ENCODE assay signal across 10 cellular contexts in the genomic region with DNA sequence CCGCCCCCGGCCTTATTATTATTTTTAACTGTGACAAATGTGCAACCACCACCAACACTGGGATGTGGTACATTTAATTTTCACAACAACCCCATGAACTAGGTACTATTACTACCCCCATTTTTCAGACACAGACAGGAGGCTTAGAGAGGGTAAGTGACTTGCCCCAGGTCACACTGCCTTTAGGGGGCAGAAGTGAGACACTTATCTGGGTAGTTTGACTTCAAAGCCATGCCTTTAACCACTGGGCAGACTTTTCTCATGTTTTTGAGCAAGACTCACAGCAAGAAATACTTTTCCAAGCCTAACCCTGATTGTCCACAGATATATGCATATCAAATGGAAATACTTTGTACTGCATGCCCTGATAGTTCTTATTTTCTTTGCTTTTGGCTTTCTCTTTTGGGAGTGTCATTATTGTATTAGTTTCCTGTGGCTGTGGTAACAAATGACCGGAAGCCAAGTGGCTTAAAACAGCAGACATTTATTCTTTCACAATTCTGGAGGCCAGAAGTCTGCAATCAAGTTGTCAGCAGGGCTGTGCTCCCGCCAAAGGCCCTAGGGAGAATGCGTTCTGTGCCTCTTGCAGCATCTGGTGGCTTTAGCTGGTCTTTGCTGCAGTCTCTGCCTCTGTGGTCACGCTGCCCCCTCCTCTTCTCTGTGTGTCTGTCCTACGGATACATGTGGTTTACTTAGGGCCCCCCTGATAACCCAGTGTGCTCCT.
DNase-seq lines count a peak whose midpoint lies in the region; ATAC-seq, FAIRE-seq and TF ChIP-seq lines count a peak whose summit lies in the region.
"Had no signal": no experiment of that assay in that cellular context is flagged by ENCODE, and none has a peak within 500 bp of the region (broad histone marks: within the 10 kb centered on the region; RNA-seq: fewer than 3 reads in every experiment).

No MANE protein-coding gene starts in this region.

- CTCF ChIA-PET in activated CD8-positive, alpha-beta memory T cell treated with anti-CD3 and anti-CD28 coated beads, Interleukin-2, amount 10 ng/mL, durations not matched to agents 7 days and 5 days (lab: Charles Lee), result no interaction called here

- H3K4me3 Mint-ChIP-seq in natural killer cell (no peak overlapping the region), endothelial cell (ENCODE audit: unreplicated experiment) (no peak overlapping the region)
- no peak overlapping the region for H3K4me3 Mint-ChIP-seq in natural killer cell treated with Interleukin-12 subunit alpha and Interleukin-12 subunit beta and Interleukin-15 and Interleukin-18, amount 100 ng/mL, for 72 hours
- no peak overlapping the region for H3K4me3 Mint-ChIP-seq in activated CD8-positive, alpha-beta memory T cell treated with anti-CD3 and anti-CD28 coated beads, Interleukin-2, amount 10 ng/mL, durations not matched to agents 7 days and 5 days
- H3K4me3 Mint-ChIP-seq: stimulated activated effector memory CD8-positive, alpha-beta T cell treated with anti-CD3 and anti-CD28 coated beads, Interleukin-12 subunit alpha, Interleukin-12 subunit beta, amount 100 ng/mL, for 72 hours had no signal

- H3K4me1 Mint-ChIP-seq in natural killer cell (peaks cover 7 to 23% of the 10 kb centered on the region in 2 donors), endothelial cell (ENCODE audit: unreplicated experiment) (peaks cover 5% of the 10 kb centered on the region)
- H3K4me1 Mint-ChIP-seq in natural killer cell treated with Interleukin-12 subunit alpha and Interleukin-12 subunit beta and Interleukin-15 and Interleukin-18, amount 100 ng/mL, for 72 hours (ENCODE audit: low read depth in 2 of 2), result peaks cover 6 to 8% of the 10 kb centered on the region in 2 donors
- no peaks in the 10 kb centered on the region for H3K4me1 Mint-ChIP-seq in activated CD8-positive, alpha-beta memory T cell treated with anti-CD3 and anti-CD28 coated beads, Interleukin-2, amount 10 ng/mL, durations not matched to agents 7 days and 5 days
- H3K4me1 Mint-ChIP-seq: stimulated activated effector memory CD8-positive, alpha-beta T cell treated with anti-CD3 and anti-CD28 coated beads, Interleukin-12 subunit alpha, Interleukin-12 subunit beta, amount 100 ng/mL, for 72 hours had no signal

- H3K27ac ChIP-seq in small intestine (ENCODE audit: low read depth in 1 of 2, low read length in 1 of 2), result no peak overlapping the region
- H3K27ac ChIP-seq: parathyroid adenoma had no signal

- no peak for FAIRE-seq in small intestine (lab: Jason Lieb, UNC)

- 65 to 91% (median 67%) methylated on average over 7 of the region's 7 CpGs for WGBS in small intestine, 3 donors

- no peaks in the 10 kb centered on the region for H3K36me3 ChIP-seq in small intestine (ENCODE audit: control insufficient read depth in 2 of 2, insufficient read depth in 2 of 2, low read length in 2 of 2)

- peaks cover 7% of the 10 kb centered on the region for H3K36me3 Mint-ChIP-seq in natural killer cell
- H3K36me3 Mint-ChIP-seq in natural killer cell treated with Interleukin-12 subunit alpha and Interleukin-12 subunit beta and Interleukin-15 and Interleukin-18, amount 100 ng/mL, for 72 hours, result peaks cover 10% of the 10 kb centered on the region
- H3K36me3 Mint-ChIP-seq in endothelial cell (ENCODE audit: low read depth, unreplicated experiment), result peaks cover 23% of the 10 kb centered on the region
- H3K36me3 Mint-ChIP-seq in activated CD8-positive, alpha-beta memory T cell treated with anti-CD3 and anti-CD28 coated beads, Interleukin-2, amount 10 ng/mL, durations not matched to agents 7 days and 5 days, result no peaks in the 10 kb centered on the region
- H3K36me3 Mint-ChIP-seq: stimulated activated effector memory CD8-positive, alpha-beta T cell treated with anti-CD3 and anti-CD28 coated beads, Interleukin-12 subunit alpha, Interleukin-12 subunit beta, amount 100 ng/mL, for 72 hours had no signal

- no peaks in the 10 kb centered on the region for H3K9me3 ChIP-seq in small intestine (ENCODE audit: control insufficient read depth, low read depth)

- peak; percentile 31 for TF ChIP-seq CTCF in natural killer cell (IDR thresholded peaks at IDR 0.05)
- peak; percentile 19 for TF ChIP-seq CTCF in endothelial cell (IDR thresholded peaks at IDR 0.05; ENCODE audit: unreplicated experiment)

- no peaks in the 10 kb centered on the region for H3K27me3 ChIP-seq in small intestine (ENCODE audit: control insufficient read depth in 2 of 2, insufficient read depth in 2 of 2, low read length in 2 of 2)

- intact Hi-C loops in natural killer cell (cut with micrococcal nuclease), result loop anchor here (2.0 kb wide), 1 partner anchor 62 kb away; no protein-coding TSS in a partner anchor
- intact Hi-C loops in posterior cingulate gyrus (cut with DNase I), result no loop called here

- H3K27me3 Mint-ChIP-seq in natural killer cell (ENCODE audit: low read depth in 2 of 2), result no peaks in the 10 kb centered on the region
- no peaks in the 10 kb centered on the region for H3K27me3 Mint-ChIP-seq in natural killer cell treated with Interleukin-12 subunit alpha and Interleukin-12 subunit beta and Interleukin-15 and Interleukin-18, amount 100 ng/mL, for 72 hours
- H3K27me3 Mint-ChIP-seq in endothelial cell (ENCODE audit: unreplicated experiment), result peaks cover 10% of the 10 kb centered on the region
- no peaks in the 10 kb centered on the region for H3K27me3 Mint-ChIP-seq in activated CD8-positive, alpha-beta memory T cell treated with anti-CD3 and anti-CD28 coated beads, Interleukin-2, amount 10 ng/mL, durations not matched to agents 7 days and 5 days

- H3K4me3 ChIP-seq in small intestine (ENCODE audit: low read depth in 1 of 2, low read length in 2 of 2), result no peak overlapping the region

- peak in 2 of 3 donors; percentile 43 to 69 for ATAC-seq in natural killer cell
- no peak for ATAC-seq in natural killer cell treated with Interleukin-12 subunit alpha and Interleukin-12 subunit beta and Interleukin-15 and Interleukin-18, amount 100 ng/mL, for 72 hours
- ATAC-seq in activated CD8-positive, alpha-beta memory T cell treated with anti-CD3 and anti-CD28 coated beads, Interleukin-2, amount 10 ng/mL, durations not matched to agents 7 days and 5 days, result no peak
- ATAC-seq: stimulated activated effector memory CD8-positive, alpha-beta T cell treated with anti-CD3 and anti-CD28 coated beads, Interleukin-12 subunit alpha, Interleukin-12 subunit beta, amount 100 ng/mL, for 72 hours had no signal

- peaks cover 2 to 8% of the 10 kb centered on the region in 2 donors for H3K9me3 Mint-ChIP-seq in natural killer cell
- peaks cover 3% of the 10 kb centered on the region for H3K9me3 Mint-ChIP-seq in natural killer cell treated with Interleukin-12 subunit alpha and Interleukin-12 subunit beta and Interleukin-15 and Interleukin-18, amount 100 ng/mL, for 72 hours
- peaks cover 10% of the 10 kb centered on the region for H3K9me3 Mint-ChIP-seq in endothelial cell (ENCODE audit: unreplicated experiment)
- peaks cover 2% of the 10 kb centered on the region for H3K9me3 Mint-ChIP-seq in activated CD8-positive, alpha-beta memory T cell treated with anti-CD3 and anti-CD28 coated beads, Interleukin-2, amount 10 ng/mL, durations not matched to agents 7 days and 5 days (ENCODE audit: low read depth)

- DNase-seq in natural killer cell (no peak), MV-4-11 (lab: John Stamatoyannopoulos, UW) (peak; percentile 78), endothelial cell (ENCODE audit: low spot score) (no peak), small intestine (no peak), posterior cingulate gyrus (no peak)
- no peak for DNase-seq in natural killer cell treated with Interleukin-12 subunit alpha and Interleukin-12 subunit beta and Interleukin-15 and Interleukin-18, amount 100 ng/mL, for 72 hours (ENCODE audit: low spot score)
- DNase-seq in activated T-cell treated with anti-CD3 and anti-CD28 coated beads, Interleukin-2, amount 50 U/mL, for 1 hour, result no peak
- DNase-seq in activated CD8-positive, alpha-beta memory T cell treated with anti-CD3 and anti-CD28 coated beads, Interleukin-2, amount 10 ng/mL, durations not matched to agents 7 days and 5 days, result no peak

- H3K27ac Mint-ChIP-seq in natural killer cell (peak overlapping the region in 1 of 2 donors; percentile 62), endothelial cell (ENCODE audit: unreplicated experiment) (peak overlapping the region; percentile 16)
- H3K27ac Mint-ChIP-seq in natural killer cell treated with Interleukin-12 subunit alpha and Interleukin-12 subunit beta and Interleukin-15 and Interleukin-18, amount 100 ng/mL, for 72 hours, result peak overlapping the region in 1 of 2 donors; percentile 72
- H3K27ac Mint-ChIP-seq in activated CD8-positive, alpha-beta memory T cell treated with anti-CD3 and anti-CD28 coated beads, Interleukin-2, amount 10 ng/mL, durations not matched to agents 7 days and 5 days, result no peak overlapping the region
- H3K27ac Mint-ChIP-seq: stimulated activated effector memory CD8-positive, alpha-beta T cell treated with anti-CD3 and anti-CD28 coated beads, Interleukin-12 subunit alpha, Interleukin-12 subunit beta, amount 100 ng/mL, for 72 hours had no signal

- no peaks in the 10 kb centered on the region for H3K4me1 ChIP-seq in small intestine (ENCODE audit: control insufficient read depth in 2 of 2, insufficient read depth in 1 of 2, low read depth in 1 of 2, low read length in 1 of 2)
- H3K4me1 ChIP-seq: parathyroid adenoma had no signal

Comparison
In these comparisons a context has a peak if more than half of its experiments do, and no peak if none do; other contexts are left out.
1. ATAC-seq: peak in natural killer cell (2 of 3); none in natural killer cell treated with Interleukin-12 subunit alpha and Interleukin-12 subunit beta and Interleukin-15 and Interleukin-18, amount 100 ng/mL, for 72 hours (0 of 2) and activated CD8-positive, alpha-beta memory T cell treated with anti-CD3 and anti-CD28 coated beads, Interleukin-2, amount 10 ng/mL, durations not matched to agents 7 days and 5 days (single experiment).